ENCODE assay signal across 1 cellular context in genomic region chr17:13601776-13602551, GRCh38.
A peak's percentile ranks its signal among the peaks of the same experiment; 100 is the strongest.
TF ChIP-seq lines count a peak whose summit lies in the region.

TSS of gene HS3ST3A1 (minus strand) at chr17:13601929. CDS start at chr17:13601129, 800 bp downstream.

TF ChIP-seq in HepG2, 621 proteins besides CTCF, POLR2A, EP300 and RAD21 (continued from another document and continues in another):
- TF ChIP-seq, protein P1, sequence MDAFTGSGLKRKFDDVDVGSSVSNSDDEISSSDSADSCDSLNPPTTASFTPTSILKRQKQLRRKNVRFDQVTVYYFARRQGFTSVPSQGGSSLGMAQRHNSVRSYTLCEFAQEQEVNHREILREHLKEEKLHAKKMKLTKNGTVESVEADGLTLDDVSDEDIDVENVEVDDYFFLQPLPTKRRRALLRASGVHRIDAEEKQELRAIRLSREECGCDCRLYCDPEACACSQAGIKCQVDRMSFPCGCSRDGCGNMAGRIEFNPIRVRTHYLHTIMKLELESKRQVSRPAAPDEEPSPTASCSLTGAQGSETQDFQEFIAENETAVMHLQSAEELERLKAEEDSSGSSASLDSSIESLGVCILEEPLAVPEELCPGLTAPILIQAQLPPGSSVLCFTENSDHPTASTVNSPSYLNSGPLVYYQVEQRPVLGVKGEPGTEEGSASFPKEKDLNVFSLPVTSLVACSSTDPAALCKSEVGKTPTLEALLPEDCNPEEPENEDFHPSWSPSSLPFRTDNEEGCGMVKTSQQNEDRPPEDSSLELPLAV (CRISPR knock-in tag; conservative IDR thresholded peaks at IDR 0.05; ENCODE audit: low read depth), result no peak
- TF ChIP-seq, protein P2, sequence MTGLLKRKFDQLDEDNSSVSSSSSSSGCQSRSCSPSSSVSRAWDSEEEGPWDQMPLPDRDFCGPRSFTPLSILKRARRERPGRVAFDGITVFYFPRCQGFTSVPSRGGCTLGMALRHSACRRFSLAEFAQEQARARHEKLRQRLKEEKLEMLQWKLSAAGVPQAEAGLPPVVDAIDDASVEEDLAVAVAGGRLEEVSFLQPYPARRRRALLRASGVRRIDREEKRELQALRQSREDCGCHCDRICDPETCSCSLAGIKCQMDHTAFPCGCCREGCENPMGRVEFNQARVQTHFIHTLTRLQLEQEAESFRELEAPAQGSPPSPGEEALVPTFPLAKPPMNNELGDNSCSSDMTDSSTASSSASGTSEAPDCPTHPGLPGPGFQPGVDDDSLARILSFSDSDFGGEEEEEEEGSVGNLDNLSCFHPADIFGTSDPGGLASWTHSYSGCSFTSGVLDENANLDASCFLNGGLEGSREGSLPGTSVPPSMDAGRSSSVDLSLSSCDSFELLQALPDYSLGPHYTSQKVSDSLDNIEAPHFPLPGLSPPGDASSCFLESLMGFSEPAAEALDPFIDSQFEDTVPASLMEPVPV (CRISPR knock-in tag; IDR thresholded peaks at IDR 0.05), result no peak
- no peak for TF ChIP-seq ZNF652 (CRISPR knock-in tag; IDR thresholded peaks at IDR 0.05; ENCODE audit: borderline replicate concordance, low read depth)
- TF ChIP-seq ZNF619 (CRISPR knock-in tag; IDR thresholded peaks at IDR 0.05), result no peak
- no peak for TF ChIP-seq NFYB (CRISPR knock-in tag; IDR thresholded peaks at IDR 0.05)
- TF ChIP-seq FOXJ3 (CRISPR knock-in tag; IDR thresholded peaks at IDR 0.05; ENCODE audit: borderline replicate concordance), result no peak
- no peak for TF ChIP-seq ZNF251 (CRISPR knock-in tag; IDR thresholded peaks at IDR 0.05)
- no peak for TF ChIP-seq ZNF3 (CRISPR knock-in tag; IDR thresholded peaks at IDR 0.05)
- no peak for TF ChIP-seq ZKSCAN8 (CRISPR knock-in tag; IDR thresholded peaks at IDR 0.05; ENCODE audit: borderline replicate concordance)
- TF ChIP-seq ZBTB39 (CRISPR knock-in tag; IDR thresholded peaks at IDR 0.05), result no peak
- no peak for TF ChIP-seq ZNF580 (CRISPR knock-in tag; IDR thresholded peaks at IDR 0.05; ENCODE audit: borderline replicate concordance, low read depth)
- TF ChIP-seq, protein P3, sequence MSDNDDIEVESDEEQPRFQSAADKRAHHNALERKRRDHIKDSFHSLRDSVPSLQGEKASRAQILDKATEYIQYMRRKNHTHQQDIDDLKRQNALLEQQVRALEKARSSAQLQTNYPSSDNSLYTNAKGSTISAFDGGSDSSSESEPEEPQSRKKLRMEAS (IDR thresholded peaks at IDR 0.05), result no peak; the same call in 1 of the 2 replicates
- peak; percentile 58 for TF ChIP-seq ZFX (CRISPR knock-in tag; IDR thresholded peaks at IDR 0.05; ENCODE audit: low read depth)
- TF ChIP-seq, protein P4, sequence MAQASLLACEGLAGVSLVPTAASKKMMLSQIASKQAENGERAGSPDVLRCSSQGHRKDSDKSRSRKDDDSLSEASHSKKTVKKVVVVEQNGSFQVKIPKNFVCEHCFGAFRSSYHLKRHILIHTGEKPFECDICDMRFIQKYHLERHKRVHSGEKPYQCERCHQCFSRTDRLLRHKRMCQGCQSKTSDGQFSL (CRISPR knock-in tag; IDR thresholded peaks at IDR 0.05), result no peak
- TF ChIP-seq CENPT (CRISPR knock-in tag; IDR thresholded peaks at IDR 0.05; ENCODE audit: low read depth), result no peak
- no peak for TF ChIP-seq GTF2F1 (IDR thresholded peaks at IDR 0.05; ENCODE audit: low read length)
- peak; percentile 78; the same call in 1 of the 2 replicates for TF ChIP-seq ZNF607 (CRISPR knock-in tag; IDR thresholded peaks at IDR 0.05; ENCODE audit: borderline replicate concordance)
- TF ChIP-seq, protein P5, sequence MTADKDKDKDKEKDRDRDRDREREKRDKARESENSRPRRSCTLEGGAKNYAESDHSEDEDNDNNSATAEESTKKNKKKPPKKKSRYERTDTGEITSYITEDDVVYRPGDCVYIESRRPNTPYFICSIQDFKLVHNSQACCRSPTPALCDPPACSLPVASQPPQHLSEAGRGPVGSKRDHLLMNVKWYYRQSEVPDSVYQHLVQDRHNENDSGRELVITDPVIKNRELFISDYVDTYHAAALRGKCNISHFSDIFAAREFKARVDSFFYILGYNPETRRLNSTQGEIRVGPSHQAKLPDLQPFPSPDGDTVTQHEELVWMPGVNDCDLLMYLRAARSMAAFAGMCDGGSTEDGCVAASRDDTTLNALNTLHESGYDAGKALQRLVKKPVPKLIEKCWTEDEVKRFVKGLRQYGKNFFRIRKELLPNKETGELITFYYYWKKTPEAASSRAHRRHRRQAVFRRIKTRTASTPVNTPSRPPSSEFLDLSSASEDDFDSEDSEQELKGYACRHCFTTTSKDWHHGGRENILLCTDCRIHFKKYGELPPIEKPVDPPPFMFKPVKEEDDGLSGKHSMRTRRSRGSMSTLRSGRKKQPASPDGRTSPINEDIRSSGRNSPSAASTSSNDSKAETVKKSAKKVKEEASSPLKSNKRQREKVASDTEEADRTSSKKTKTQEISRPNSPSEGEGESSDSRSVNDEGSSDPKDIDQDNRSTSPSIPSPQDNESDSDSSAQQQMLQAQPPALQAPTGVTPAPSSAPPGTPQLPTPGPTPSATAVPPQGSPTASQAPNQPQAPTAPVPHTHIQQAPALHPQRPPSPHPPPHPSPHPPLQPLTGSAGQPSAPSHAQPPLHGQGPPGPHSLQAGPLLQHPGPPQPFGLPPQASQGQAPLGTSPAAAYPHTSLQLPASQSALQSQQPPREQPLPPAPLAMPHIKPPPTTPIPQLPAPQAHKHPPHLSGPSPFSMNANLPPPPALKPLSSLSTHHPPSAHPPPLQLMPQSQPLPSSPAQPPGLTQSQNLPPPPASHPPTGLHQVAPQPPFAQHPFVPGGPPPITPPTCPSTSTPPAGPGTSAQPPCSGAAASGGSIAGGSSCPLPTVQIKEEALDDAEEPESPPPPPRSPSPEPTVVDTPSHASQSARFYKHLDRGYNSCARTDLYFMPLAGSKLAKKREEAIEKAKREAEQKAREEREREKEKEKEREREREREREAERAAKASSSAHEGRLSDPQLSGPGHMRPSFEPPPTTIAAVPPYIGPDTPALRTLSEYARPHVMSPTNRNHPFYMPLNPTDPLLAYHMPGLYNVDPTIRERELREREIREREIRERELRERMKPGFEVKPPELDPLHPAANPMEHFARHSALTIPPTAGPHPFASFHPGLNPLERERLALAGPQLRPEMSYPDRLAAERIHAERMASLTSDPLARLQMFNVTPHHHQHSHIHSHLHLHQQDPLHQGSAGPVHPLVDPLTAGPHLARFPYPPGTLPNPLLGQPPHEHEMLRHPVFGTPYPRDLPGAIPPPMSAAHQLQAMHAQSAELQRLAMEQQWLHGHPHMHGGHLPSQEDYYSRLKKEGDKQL (CRISPR knock-in tag; IDR thresholded peaks at IDR 0.05; ENCODE audit: low read depth), result no peak
- TF ChIP-seq ZNF207 (IDR thresholded peaks at IDR 0.05; ENCODE audit: borderline replicate concordance), result no peak
- TF ChIP-seq KAT8 (CRISPR knock-in tag; IDR thresholded peaks at IDR 0.05), result no peak
- TF ChIP-seq SAFB2 (CRISPR knock-in tag; IDR thresholded peaks at IDR 0.05; ENCODE audit: borderline replicate concordance, low read depth), result no peak
- no peak for TF ChIP-seq ZNF235 (CRISPR knock-in tag; IDR thresholded peaks at IDR 0.05; ENCODE audit: borderline replicate concordance)
- TF ChIP-seq DNMT1 (CRISPR knock-in tag; IDR thresholded peaks at IDR 0.05), result no peak
- TF ChIP-seq ZZZ3 (CRISPR knock-in tag; IDR thresholded peaks at IDR 0.05; ENCODE audit: borderline replicate concordance), result no peak
- TF ChIP-seq, protein P6, sequence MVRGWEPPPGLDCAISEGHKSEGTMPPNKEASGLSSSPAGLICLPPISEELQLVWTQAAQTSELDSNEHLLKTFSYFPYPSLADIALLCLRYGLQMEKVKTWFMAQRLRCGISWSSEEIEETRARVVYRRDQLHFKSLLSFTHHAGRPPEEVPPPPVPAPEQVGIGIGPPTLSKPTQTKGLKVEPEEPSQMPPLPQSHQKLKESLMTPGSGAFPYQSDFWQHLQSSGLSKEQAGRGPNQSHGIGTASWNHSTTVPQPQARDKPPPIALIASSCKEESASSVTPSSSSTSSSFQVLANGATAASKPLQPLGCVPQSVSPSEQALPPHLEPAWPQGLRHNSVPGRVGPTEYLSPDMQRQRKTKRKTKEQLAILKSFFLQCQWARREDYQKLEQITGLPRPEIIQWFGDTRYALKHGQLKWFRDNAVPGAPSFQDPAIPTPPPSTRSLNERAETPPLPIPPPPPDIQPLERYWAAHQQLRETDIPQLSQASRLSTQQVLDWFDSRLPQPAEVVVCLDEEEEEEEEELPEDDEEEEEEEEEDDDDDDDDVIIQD (CRISPR knock-in tag; IDR thresholded peaks at IDR 0.05; ENCODE audit: low read depth), result no peak
- TF ChIP-seq SUZ12 (IDR thresholded peaks at IDR 0.05; ENCODE audit: low read depth, low read length), result no peak
- TF ChIP-seq ZNF276 (CRISPR knock-in tag; IDR thresholded peaks at IDR 0.05; ENCODE audit: low read depth), result peak; percentile 67; the same call in 1 of the 2 replicates
- no peak for TF ChIP-seq RFX3 (CRISPR knock-in tag; IDR thresholded peaks at IDR 0.05)
- peak; percentile 66; the same call in 1 of the 2 replicates for TF ChIP-seq SRY (CRISPR knock-in tag; IDR thresholded peaks at IDR 0.05)
- TF ChIP-seq PRDM15 (CRISPR knock-in tag; IDR thresholded peaks at IDR 0.05), result peak; percentile 78
- TF ChIP-seq HOXA3 (CRISPR knock-in tag; IDR thresholded peaks at IDR 0.05), result no peak
- no peak for TF ChIP-seq ZNF329 (CRISPR knock-in tag; IDR thresholded peaks at IDR 0.05; ENCODE audit: low read depth)
- no peak for TF ChIP-seq ZNF224 (CRISPR knock-in tag; IDR thresholded peaks at IDR 0.05)
- TF ChIP-seq RBM39 (IDR thresholded peaks at IDR 0.05; ENCODE audit: low read depth, low read length, poor library complexity, severe bottlenecking), result peak; percentile 76
- TF ChIP-seq NFKB2 (CRISPR knock-in tag; IDR thresholded peaks at IDR 0.05; ENCODE audit: borderline replicate concordance), result no peak
- no peak for TF ChIP-seq STAT6 (CRISPR knock-in tag; IDR thresholded peaks at IDR 0.05; ENCODE audit: borderline replicate concordance)
